ENCODE assay signal across 12 cellular contexts in the genomic region with DNA sequence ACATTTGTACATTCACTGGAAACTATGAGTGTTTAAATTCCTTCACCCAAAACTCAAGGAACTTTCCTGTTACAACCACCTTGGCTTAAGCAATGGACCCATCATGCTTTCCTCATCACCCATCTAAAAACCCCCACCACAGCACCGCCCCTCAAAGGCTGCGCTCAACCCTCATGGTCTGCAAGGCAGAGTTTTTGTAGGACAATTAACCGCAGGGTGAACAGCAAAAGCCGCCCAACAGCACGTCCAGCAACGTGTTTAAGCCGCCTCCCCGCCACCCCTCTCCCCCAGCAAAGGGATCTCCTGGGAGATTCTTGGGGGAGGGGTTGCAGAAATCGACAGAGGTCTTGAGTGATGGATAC. TPM values are rescaled to one million over a fixed set of nuclear protein-coding genes. Genes with fewer than 3 reads are reported as not detected.
DNase-seq lines count a peak whose midpoint lies in the region; ATAC-seq and TF ChIP-seq lines count a peak whose summit lies in the region.
"Had no signal": no experiment of that assay in that cellular context is flagged by ENCODE, and none has a peak within 500 bp of the region (broad histone marks: within the 10 kb centered on the region; RNA-seq: fewer than 3 reads in every experiment).

No MANE protein-coding gene starts in this region.

- no peak overlapping the region for H3K27ac Mint-ChIP-seq in MCF 10A (ENCODE audit: low read depth, unreplicated experiment)
- no peak overlapping the region for H3K27ac Mint-ChIP-seq in activated CD4-positive, alpha-beta memory T cell treated with anti-CD3 and anti-CD28 coated beads, Interleukin-2, amount 10 ng/mL, durations not matched to agents 7 days and 5 days
- H3K27ac Mint-ChIP-seq: activated naive CD8-positive, alpha-beta T cell treated with anti-CD3 and anti-CD28 coated beads, Interleukin-2, amount 10 ng/mL, durations not matched to agents 7 days and 5 days had no signal

- H3K4me3 ChIP-seq in breast epithelium (peak overlapping the region; percentile 51 to 77 (median 69)), duodenal mucosa (ENCODE audit: low read depth in 1 of 2, low read length in 2 of 2) (peak overlapping the region; percentile 44 to 56), lower lobe of right lung (peak overlapping the region; percentile 59), upper lobe of left lung (peak overlapping the region in 3 of 4 donors; percentile 41 to 51 (median 45))

- no peak for TF ChIP-seq POLR2A in breast epithelium (IDR thresholded peaks at IDR 0.05)
- no peak for TF ChIP-seq POLR2A in upper lobe of left lung (IDR thresholded peaks at IDR 0.05)

- H3K27me3 ChIP-seq in breast epithelium, result no peaks in the 10 kb centered on the region
- peaks cover 51 to 66% of the 10 kb centered on the region in 2 donors for H3K27me3 ChIP-seq in duodenal mucosa (ENCODE audit: control insufficient read depth in 1 of 2, insufficient read depth in 2 of 2, low read length in 2 of 2)
- H3K27me3 ChIP-seq in lower lobe of right lung (ENCODE audit: low read depth), result peaks cover 51% of the 10 kb centered on the region
- H3K27me3 ChIP-seq in upper lobe of left lung, result peaks cover 0 to 29% (median 13%) of the 10 kb centered on the region in 4 donors

- H3K4me1 Mint-ChIP-seq in MCF 10A (ENCODE audit: insufficient read depth, unreplicated experiment), result no peaks in the 10 kb centered on the region
- peaks cover 13% of the 10 kb centered on the region for H3K4me1 Mint-ChIP-seq in activated CD4-positive, alpha-beta memory T cell treated with anti-CD3 and anti-CD28 coated beads, Interleukin-2, amount 10 ng/mL, durations not matched to agents 7 days and 5 days

- H3K9ac ChIP-seq in duodenal mucosa (ENCODE audit: low read depth in 1 of 2, low read length in 2 of 2), result no peak overlapping the region

- no peak overlapping the region for H3K4me3 Mint-ChIP-seq in MCF 10A (ENCODE audit: unreplicated experiment)
- no peak overlapping the region for H3K4me3 Mint-ChIP-seq in activated CD4-positive, alpha-beta memory T cell treated with anti-CD3 and anti-CD28 coated beads, Interleukin-2, amount 10 ng/mL, durations not matched to agents 7 days and 5 days
- H3K4me3 Mint-ChIP-seq: activated naive CD8-positive, alpha-beta T cell treated with anti-CD3 and anti-CD28 coated beads, Interleukin-2, amount 10 ng/mL, durations not matched to agents 7 days and 5 days had no signal

- DNase-seq in breast epithelium (ENCODE audit: low spot score in 2 of 2) (no peak), MCF 10A (ENCODE audit: unreplicated experiment) (no peak), lower lobe of right lung (no peak), upper lobe of left lung (no peak), HPDE6-E6E7 (ENCODE audit: extremely low spot score) (no peak)
- no peak for DNase-seq in activated effector memory CD4-positive, alpha-beta T cell treated with anti-CD3 and anti-CD28 coated beads, Interleukin-2, amount 50 U/mL, for 16 hours
- no peak for DNase-seq in activated CD4-positive, alpha-beta memory T cell treated with anti-CD3 and anti-CD28 coated beads, Interleukin-2, amount 10 ng/mL, durations not matched to agents 7 days and 5 days
- DNase-seq: activated CD4-positive, alpha-beta T cell treated with anti-CD3 and anti-CD28 coated beads for 1 hour; gastrocnemius medialis; OCI-M1 had no signal

- POLR2A ChIA-PET in MCF 10A (lab: Yijun Ruan, JAX), result interaction anchor here (1.0 kb wide), 1 partner anchor 29 kb away, joined by 3 read pairs; no protein-coding TSS in a partner anchor
- POLR2A ChIA-PET in activated CD4-positive, alpha-beta memory T cell treated with anti-CD3 and anti-CD28 coated beads, Interleukin-2, amount 10 ng/mL, durations not matched to agents 7 days and 5 days (lab: Charles Lee), result no interaction called here

- no TSS peak for BruUV-seq in MCF 10A (replicated peaks; lab: Mats Ljungman, UMichigan)

- ATAC-seq in lower lobe of right lung (no peak), upper lobe of left lung (ENCODE audit: low FRiP score in 2 of 2) (no peak)
- ATAC-seq: gastrocnemius medialis had no signal

- peaks cover 8% of the 10 kb centered on the region for H3K9me3 Mint-ChIP-seq in MCF 10A (ENCODE audit: unreplicated experiment)
- H3K9me3 Mint-ChIP-seq in activated CD4-positive, alpha-beta memory T cell treated with anti-CD3 and anti-CD28 coated beads, Interleukin-2, amount 10 ng/mL, durations not matched to agents 7 days and 5 days, result no peaks in the 10 kb centered on the region
- H3K9me3 Mint-ChIP-seq: activated naive CD8-positive, alpha-beta T cell treated with anti-CD3 and anti-CD28 coated beads, Interleukin-2, amount 10 ng/mL, durations not matched to agents 7 days and 5 days had no signal

- peak overlapping the region; percentile 70 to 78 for H3K27ac ChIP-seq in breast epithelium
- H3K27ac ChIP-seq in duodenal mucosa (ENCODE audit: low read depth, low read length), result no peak overlapping the region
- peak overlapping the region; percentile 49 for H3K27ac ChIP-seq in lower lobe of right lung
- peak overlapping the region in 2 of 4 donors; percentile 71 to 72 for H3K27ac ChIP-seq in upper lobe of left lung
- H3K27ac ChIP-seq: gastrocnemius medialis had no signal

- H3K9me3 ChIP-seq in breast epithelium (peaks cover 0 to 5% of the 10 kb centered on the region in 2 donors), duodenal mucosa (ENCODE audit: control insufficient read depth in 1 of 2, low read length in 2 of 2) (peaks cover 0 to 4% of the 10 kb centered on the region in 2 donors), lower lobe of right lung (no peaks in the 10 kb centered on the region), upper lobe of left lung (peaks cover 0 to 5% (median 3%) of the 10 kb centered on the region in 4 donors)
- H3K9me3 ChIP-seq: gastrocnemius medialis had no signal

- no peaks in the 10 kb centered on the region for H3K36me3 Mint-ChIP-seq in MCF 10A (ENCODE audit: insufficient read depth, unreplicated experiment)
- no peaks in the 10 kb centered on the region for H3K36me3 Mint-ChIP-seq in activated CD4-positive, alpha-beta memory T cell treated with anti-CD3 and anti-CD28 coated beads, Interleukin-2, amount 10 ng/mL, durations not matched to agents 7 days and 5 days (ENCODE audit: low read depth)
- H3K36me3 Mint-ChIP-seq: activated naive CD8-positive, alpha-beta T cell treated with anti-CD3 and anti-CD28 coated beads, Interleukin-2, amount 10 ng/mL, durations not matched to agents 7 days and 5 days had no signal

- TF ChIP-seq EP300 in upper lobe of left lung (IDR thresholded peaks at IDR 0.05), result no peak

- intact Hi-C loops in breast epithelium (cut with DNase I; ENCODE audit: low total_unique reads), result no loop called here
- intact Hi-C loops in MCF 10A (cut with micrococcal nuclease), result no loop called here
- intact Hi-C loops in lower lobe of right lung (cut with DNase I), result no loop called here

- peaks cover 0 to 12% of the 10 kb centered on the region in 2 donors for H3K4me1 ChIP-seq in breast epithelium
- peaks cover 3 to 10% of the 10 kb centered on the region in 2 donors for H3K4me1 ChIP-seq in duodenal mucosa (ENCODE audit: control insufficient read depth in 1 of 2, insufficient read depth in 2 of 2, low read length in 2 of 2)
- H3K4me1 ChIP-seq in lower lobe of right lung, result peaks cover 42% of the 10 kb centered on the region
- H3K4me1 ChIP-seq in upper lobe of left lung, result peaks cover 19 to 30% (median 23%) of the 10 kb centered on the region in 4 donors

- H3K36me3 ChIP-seq in breast epithelium, result no peaks in the 10 kb centered on the region
- H3K36me3 ChIP-seq in duodenal mucosa (ENCODE audit: control insufficient read depth in 1 of 2, insufficient read depth in 2 of 2, low read length in 2 of 2), result no peaks in the 10 kb centered on the region
- H3K36me3 ChIP-seq in lower lobe of right lung, result no peaks in the 10 kb centered on the region
- no peaks in the 10 kb centered on the region for H3K36me3 ChIP-seq in upper lobe of left lung
- H3K36me3 ChIP-seq: gastrocnemius medialis had no signal

- peaks cover 16% of the 10 kb centered on the region for H3K27me3 Mint-ChIP-seq in MCF 10A (ENCODE audit: insufficient read depth, unreplicated experiment)
- H3K27me3 Mint-ChIP-seq in activated CD4-positive, alpha-beta memory T cell treated with anti-CD3 and anti-CD28 coated beads, Interleukin-2, amount 10 ng/mL, durations not matched to agents 7 days and 5 days, result peaks cover 75% of the 10 kb centered on the region

- TF ChIP-seq CTCF in breast epithelium (IDR thresholded peaks at IDR 0.05) (no peak), MCF 10A (IDR thresholded peaks at IDR 0.05; ENCODE audit: unreplicated experiment) (no peak), lower lobe of right lung (IDR thresholded peaks at IDR 0.05) (no peak), upper lobe of left lung (IDR thresholded peaks at IDR 0.05) (no peak)

- WGBS in upper lobe of left lung, 2 donors, result 46 to 55% methylated on average over 9 of the region's 9 CpGs

- CTCF ChIA-PET in MCF 10A (lab: Yijun Ruan, JAX), result interaction anchor here (0.6 to 1.2 kb wide), 5 partner anchors 16 to 1057 kb away, joined by 3 to 5 read pairs (median 3); no protein-coding TSS in a partner anchor
- CTCF ChIA-PET in activated CD4-positive, alpha-beta memory T cell treated with anti-CD3 and anti-CD28 coated beads, Interleukin-2, amount 10 ng/mL, durations not matched to agents 7 days and 5 days (lab: Charles Lee), result no interaction called here

RNA-seq across cellular contexts. Expression of a gene that starts 2.0 kb away (rescaled TPM):
- 10 to 100 TPM in 2 of 3 donors, 1 to 10 TPM in 1; 2.1 to 25.6 (median 10.2) TPM for total RNA-seq in breast epithelium
- 0.10 and 0.84 TPM in 2 replicates for total RNA-seq in MCF 10A (2022)
- total RNA-seq in lower lobe of right lung, result 3.8 TPM
- total RNA-seq in upper lobe of left lung, result 1 to 10 TPM; 2.7 to 8.1 (median 3.4) TPM
- total RNA-seq in activated CD4-positive, alpha-beta memory T cell treated with anti-CD3 and anti-CD28 coated beads, Interleukin-2, amount 10 ng/mL, durations not matched to agents 7 days and 5 days, result 1 to 10 TPM; 2.1 TPM
